In genomic region chr3:192212335-192212734, GRCh38 we compare ENCODE assay signal across 17 cellular contexts.
DNase-seq lines count a peak whose midpoint lies in the region; ATAC-seq and TF ChIP-seq lines count a peak whose summit lies in the region.
"Had no signal": no experiment of that assay in that cellular context is flagged by ENCODE, and none has a peak within 500 bp of the region (broad histone marks: within the 10 kb centered on the region; RNA-seq: fewer than 3 reads in every experiment).

No MANE protein-coding gene starts in this region.

- peak; percentile 24; the same call in 1 of the 2 replicates for TF ChIP-seq RAD21 in HCT116 (IDR thresholded peaks at IDR 0.05; ENCODE audit: low read depth)

- no peak for TF ChIP-seq EP300 in sigmoid colon (IDR thresholded peaks at IDR 0.05)

- no peaks in the 10 kb centered on the region for H3K9me3 Mint-ChIP-seq in MCF 10A (ENCODE audit: unreplicated experiment)

- no peak overlapping the region for H3K27ac Mint-ChIP-seq in MCF 10A (ENCODE audit: low read depth, unreplicated experiment)
- H3K27ac Mint-ChIP-seq: naive B cell had no signal

- WGBS in sigmoid colon, 2 donors = 58 to 65% methylated on average over 2 of the region's 2 CpGs

- no peak overlapping the region for H2AFZ ChIP-seq in HCT116 (ENCODE audit: low read depth, low read length, poor library complexity, severe bottlenecking)
- no peak overlapping the region for H2AFZ ChIP-seq in OCI-LY7 (ENCODE audit: low read length)

- POLR2A ChIA-PET in HCT116 (lab: Charles Lee) = no interaction called here
- POLR2A ChIA-PET in OCI-LY7 (lab: Charles Lee) = interaction anchor here (0.5 to 2.5 kb wide), 6 partner anchors 10 to 873 kb away, joined by 3 to 8 read pairs (median 4); no protein-coding TSS in a partner anchor
- POLR2A ChIA-PET in MCF 10A (lab: Yijun Ruan, JAX) = interaction anchor here (0.5 to 0.9 kb wide), 2 partner anchors 178 to 436 kb away, joined by 3 to 4 read pairs; no protein-coding TSS in a partner anchor

- H3K9me2 ChIP-seq in HCT116 (ENCODE audit: insufficient read depth) (no peaks in the 10 kb centered on the region), OCI-LY7 (ENCODE audit: insufficient read depth, low read length) (no peaks in the 10 kb centered on the region)

- H4K20me1 ChIP-seq in HCT116 (ENCODE audit: insufficient read depth) (no peaks in the 10 kb centered on the region), OCI-LY7 (ENCODE audit: insufficient read depth, low read length) (no peaks in the 10 kb centered on the region)

- no peak overlapping the region for H3K27ac ChIP-seq in HCT116 (ENCODE audit: low read depth, low read length)
- no peak overlapping the region for H3K27ac ChIP-seq in OCI-LY7 (ENCODE audit: low read depth, low read length, poor library complexity, severe bottlenecking)
- H3K27ac ChIP-seq in sigmoid colon = no peak overlapping the region
- H3K27ac ChIP-seq: right atrium auricular region, upper lobe of right lung had no signal

- H3K27me3 ChIP-seq in HCT116 (ENCODE audit: insufficient read depth, low read length) (peaks cover 23% of the 10 kb centered on the region), sigmoid colon (no peaks in the 10 kb centered on the region)
- H3K27me3 ChIP-seq: right atrium auricular region, upper lobe of right lung had no signal

- H3K4me1 ChIP-seq in HCT116 (ENCODE audit: control insufficient read depth in 1 of 2, insufficient read depth in 2 of 2, low read length in 2 of 2) = peaks cover 0 to 3% of the 10 kb centered on the region in 2 experiments; a peak in 1 of 4 replicates
- H3K4me1 ChIP-seq in OCI-LY7 (ENCODE audit: insufficient read depth, low read length, poor library complexity, severe bottlenecking) = no peaks in the 10 kb centered on the region
- peaks cover 0 to 4% (median 0%) of the 10 kb centered on the region in 4 donors for H3K4me1 ChIP-seq in sigmoid colon
- H3K4me1 ChIP-seq: upper lobe of right lung had no signal

- no peak overlapping the region for H3K9ac ChIP-seq in HCT116 (ENCODE audit: low read length)

- no peak overlapping the region for H3K4me3 ChIP-seq in GM12864 (ENCODE audit: low read depth, low read length)
- H3K4me3 ChIP-seq in HCT116 (replicated peaks in 1 of 2; ENCODE audit: low read depth in 1 of 2, low read length in 2 of 2) = no peak overlapping the region
- no peak overlapping the region for H3K4me3 ChIP-seq in OCI-LY7 (ENCODE audit: low read depth, low read length, poor library complexity, severe bottlenecking)
- no peak overlapping the region for H3K4me3 ChIP-seq in epithelial cell of proximal tubule (ENCODE audit: low read depth, low read length)
- no peak overlapping the region for H3K4me3 ChIP-seq in sigmoid colon
- H3K4me3 ChIP-seq: right atrium auricular region, upper lobe of right lung had no signal

- no peaks in the 10 kb centered on the region for H3K36me3 Mint-ChIP-seq in MCF 10A (ENCODE audit: insufficient read depth, unreplicated experiment)
- H3K36me3 Mint-ChIP-seq: naive B cell had no signal

- H3K27me3 Mint-ChIP-seq in MCF 10A (ENCODE audit: insufficient read depth, unreplicated experiment) = no peaks in the 10 kb centered on the region
- H3K27me3 Mint-ChIP-seq: naive B cell had no signal

- CTCF ChIA-PET in HCT116 (lab: Charles Lee) (no interaction called here), OCI-LY7 (lab: Charles Lee; ENCODE audit: unreplicated experiment) (interaction anchor here (1.0 kb wide), 1 partner anchor 82 kb away, joined by 3 read pairs; no protein-coding TSS in a partner anchor), MCF 10A (lab: Yijun Ruan, JAX) (interaction anchor here (0.6 to 3.1 kb wide), 7 partner anchors 11 to 713 kb away, joined by 3 to 17 read pairs (median 4); no protein-coding TSS in a partner anchor)

- no peak for TF ChIP-seq POLR2A in HCT116 (IDR thresholded peaks at IDR 0.05; ENCODE audit: borderline replicate concordance, extremely low read depth, insufficient read depth, insufficient read length)
- TF ChIP-seq POLR2A in sigmoid colon (IDR thresholded peaks at IDR 0.05) = no peak

- RAD21 ChIA-PET in HCT116 (lab: Charles Lee; ENCODE audit: low non-redundant PET in 1 of 2, low total read pairs in 2 of 2, uncharacterized antibody in 2 of 2, unreplicated experiment in 2 of 2) = no interaction called here

- H3K4me2 ChIP-seq in HCT116 (ENCODE audit: low read length) = no peak overlapping the region
- H3K4me2 ChIP-seq in OCI-LY7 (ENCODE audit: low read length) = no peak overlapping the region

- peaks cover 4% of the 10 kb centered on the region for H3K4me1 Mint-ChIP-seq in MCF 10A (ENCODE audit: insufficient read depth, unreplicated experiment)
- H3K4me1 Mint-ChIP-seq: naive B cell had no signal

- H3K9me3 ChIP-seq in HCT116 (ENCODE audit: control insufficient read depth in 1 of 2, insufficient read depth in 1 of 2, low read depth in 1 of 2, low read length in 2 of 2) (no peaks in the 10 kb centered on the region), OCI-LY7 (ENCODE audit: low read length) (no peaks in the 10 kb centered on the region), sigmoid colon (no peaks in the 10 kb centered on the region)
- H3K9me3 ChIP-seq: right atrium auricular region, upper lobe of right lung had no signal

- DNase-seq in GM12864 (ENCODE audit: low read depth) (no peak), HCT116 (ENCODE audit: low read depth, low spot score) (no peak), OCI-LY7 (ENCODE audit: low spot score) (peak; percentile 44), epithelial cell of proximal tubule (ENCODE audit: low read depth) (no peak), sigmoid colon (no peak), NCI-H146 treated with DMSO at 0.1 percent for 48 hours (lab: John Stamatoyannopoulos, UW; ENCODE audit: unreplicated experiment) (no peak), MCF 10A (ENCODE audit: unreplicated experiment) (no peak)
- DNase-seq: activated CD4-positive, alpha-beta T cell treated with anti-CD3 and anti-CD28 coated beads for 4 hours; DMS153; HCEC 1CT; left ventricle myocardium superior; naive B cell; NCI-H345; stimulated activated CD4-positive, alpha-beta T cell treated with anti-CD3 and anti-CD28 coated beads, Interleukin-2, amount 100 ng/mL, for 48 hours; upper lobe of right lung had no signal

- TF ChIP-seq CTCF in GM12864 (IDR thresholded peaks at IDR 0.05; ENCODE audit: low read depth, low read length, missing control alignments) (peak; percentile 29), HCT116 (IDR thresholded peaks at IDR 0.05 in 2 of 3, conservative IDR thresholded peaks at IDR 0.05 in 1 of 3; ENCODE audit: borderline replicate concordance in 1 of 3, insufficient read depth in 1 of 3, low read depth in 2 of 3, low read length in 2 of 3) (peak in 2 of 3 experiments; percentile 26 to 40; a peak in 3 of 6 replicates), OCI-LY7 (conservative IDR thresholded peaks at IDR 0.05; ENCODE audit: low read length) (peak; percentile 77), epithelial cell of proximal tubule (conservative IDR thresholded peaks at IDR 0.05; ENCODE audit: low read depth, low read length) (peak; percentile 19), sigmoid colon (IDR thresholded peaks at IDR 0.05) (no peak), MCF 10A (IDR thresholded peaks at IDR 0.05; ENCODE audit: unreplicated experiment) (no peak)

- H3K4me3 Mint-ChIP-seq in MCF 10A (ENCODE audit: unreplicated experiment) = no peak overlapping the region
- H3K4me3 Mint-ChIP-seq: naive B cell had no signal

- H3K36me3 ChIP-seq in HCT116 (ENCODE audit: control insufficient read depth in 1 of 2, insufficient read depth in 2 of 2, low read length in 2 of 2) (no peaks in the 10 kb centered on the region), OCI-LY7 (ENCODE audit: insufficient read depth, low read length) (no peaks in the 10 kb centered on the region), sigmoid colon (no peaks in the 10 kb centered on the region)
- H3K36me3 ChIP-seq: right atrium auricular region, upper lobe of right lung had no signal

- BruUV-seq in HCT116 (replicated peaks; lab: Mats Ljungman, UMichigan) (no TSS peak), OCI-LY7 (replicated peaks; lab: Mats Ljungman, UMichigan) (no TSS peak), MCF 10A (replicated peaks; lab: Mats Ljungman, UMichigan) (no TSS peak)

- ATAC-seq in HCT116 (no peak), GM18873 (IDR thresholded peaks at IDR 0.05; ENCODE audit: low FRiP score, unreplicated experiment) (no peak)
- ATAC-seq: left ventricle myocardium superior, upper lobe of right lung had no signal

- no peaks in the 10 kb centered on the region for H3K79me2 ChIP-seq in HCT116 (ENCODE audit: insufficient read depth, low read length)
- no peaks in the 10 kb centered on the region for H3K79me2 ChIP-seq in OCI-LY7 (ENCODE audit: insufficient read depth, low read depth, low read length)

- intact Hi-C loops in HCT116 (cut with micrococcal nuclease) = no loop called here
- intact Hi-C loops in OCI-LY7 (cut with micrococcal nuclease; ENCODE audit: unreplicated experiment) = loop anchor here (1.0 kb wide), 1 partner anchor 82 kb away; no protein-coding TSS in a partner anchor
- intact Hi-C loops in sigmoid colon (cut with DNase I) = no loop called here
- intact Hi-C loops in MCF 10A (cut with micrococcal nuclease) = loop anchor here (1.0 kb wide), 1 partner anchor 795 kb away; no protein-coding TSS in a partner anchor

TF ChIP-seq in HCT116, 20 proteins besides CTCF, POLR2A, EP300 and RAD21 (continues in another document):
- TF ChIP-seq POLR2AphosphoS5 (IDR thresholded peaks at IDR 0.05; ENCODE audit: low read depth, low read length) (no peak), FOSL1 (IDR thresholded peaks at IDR 0.05; ENCODE audit: low read depth) (no peak), YY1 (IDR thresholded peaks at IDR 0.05; ENCODE audit: extremely low read depth, insufficient replicate concordance, low read depth, low read length) (no peak), CBX3 (IDR thresholded peaks at IDR 0.05; ENCODE audit: low read depth) (no peak), EZH2phosphoT487 (IDR thresholded peaks at IDR 0.05; ENCODE audit: borderline replicate concordance) (no peak), EGR1 (IDR thresholded peaks at IDR 0.05; ENCODE audit: low read depth) (no peak), ZBTB33 (IDR thresholded peaks at IDR 0.05; ENCODE audit: extremely low read depth, insufficient replicate concordance, low read length) (no peak)

Comparison
In these comparisons a context has a peak if more than half of its experiments do, and no peak if none do; other contexts are left out.
1. CTCF ChIP-seq: peak in GM12864 (single experiment), HCT116 (2 of 3), OCI-LY7 (single experiment) and epithelial cell of proximal tubule (single experiment); none in sigmoid colon (0 of 4) and MCF 10A (single experiment).
2. intact Hi-C loops: an anchor here in OCI-LY7 (1.0 kb wide) and MCF 10A (1.0 kb wide); none called in HCT116 and sigmoid colon.